In the genomic region with DNA sequence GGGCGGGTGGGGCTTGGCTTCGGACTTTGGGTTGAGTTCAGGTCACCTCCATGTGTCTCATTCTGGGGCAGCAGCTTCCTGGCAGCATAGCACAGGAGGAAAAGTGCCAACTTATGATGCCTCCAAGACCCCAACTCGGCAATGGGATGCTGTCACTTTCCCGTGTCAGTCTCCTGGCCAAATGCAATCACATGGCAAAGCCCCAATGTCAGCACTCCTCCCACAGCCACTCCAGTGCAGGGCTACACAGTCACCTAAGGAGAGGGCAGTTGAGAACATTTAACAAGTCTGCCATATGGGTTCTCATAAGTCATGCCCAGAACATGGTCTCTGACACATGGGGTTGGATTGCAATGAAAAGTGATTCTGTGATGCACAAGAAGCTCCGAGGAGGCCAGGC, we compare ENCODE assay signal across 1 cellular context.
TF ChIP-seq lines count a peak whose summit lies in the region.

No MANE protein-coding gene starts in this region.

TF ChIP-seq in HepG2, 621 proteins besides CTCF, POLR2A, EP300 and RAD21:
- no peak for TF ChIP-seq HMG20A (CRISPR knock-in tag; IDR thresholded peaks at IDR 0.05; ENCODE audit: borderline replicate concordance)
- TF ChIP-seq PHF20 (CRISPR knock-in tag; IDR thresholded peaks at IDR 0.05), result no peak
- no peak for TF ChIP-seq MAFF (IDR thresholded peaks at IDR 0.05; ENCODE audit: low read depth, low read length)
- TF ChIP-seq, protein P1, sequence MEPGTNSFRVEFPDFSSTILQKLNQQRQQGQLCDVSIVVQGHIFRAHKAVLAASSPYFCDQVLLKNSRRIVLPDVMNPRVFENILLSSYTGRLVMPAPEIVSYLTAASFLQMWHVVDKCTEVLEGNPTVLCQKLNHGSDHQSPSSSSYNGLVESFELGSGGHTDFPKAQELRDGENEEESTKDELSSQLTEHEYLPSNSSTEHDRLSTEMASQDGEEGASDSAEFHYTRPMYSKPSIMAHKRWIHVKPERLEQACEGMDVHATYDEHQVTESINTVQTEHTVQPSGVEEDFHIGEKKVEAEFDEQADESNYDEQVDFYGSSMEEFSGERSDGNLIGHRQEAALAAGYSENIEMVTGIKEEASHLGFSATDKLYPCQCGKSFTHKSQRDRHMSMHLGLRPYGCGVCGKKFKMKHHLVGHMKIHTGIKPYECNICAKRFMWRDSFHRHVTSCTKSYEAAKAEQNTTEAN (CRISPR knock-in tag; conservative IDR thresholded peaks at IDR 0.05), result no peak
- no peak for TF ChIP-seq ZNF841 (CRISPR knock-in tag; IDR thresholded peaks at IDR 0.05; ENCODE audit: borderline replicate concordance)
- TF ChIP-seq FOXK1 (CRISPR knock-in tag; IDR thresholded peaks at IDR 0.05; ENCODE audit: borderline replicate concordance, low read depth), result no peak
- no peak for TF ChIP-seq SUZ12 (IDR thresholded peaks at IDR 0.05; ENCODE audit: low read depth, low read length)
- TF ChIP-seq KDM4B (CRISPR knock-in tag; IDR thresholded peaks at IDR 0.05), result no peak
- TF ChIP-seq, protein P2, sequence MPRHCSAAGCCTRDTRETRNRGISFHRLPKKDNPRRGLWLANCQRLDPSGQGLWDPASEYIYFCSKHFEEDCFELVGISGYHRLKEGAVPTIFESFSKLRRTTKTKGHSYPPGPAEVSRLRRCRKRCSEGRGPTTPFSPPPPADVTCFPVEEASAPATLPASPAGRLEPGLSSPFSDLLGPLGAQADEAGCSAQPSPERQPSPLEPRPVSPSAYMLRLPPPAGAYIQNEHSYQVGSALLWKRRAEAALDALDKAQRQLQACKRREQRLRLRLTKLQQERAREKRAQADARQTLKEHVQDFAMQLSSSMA (CRISPR knock-in tag; IDR thresholded peaks at IDR 0.05), result no peak
- no peak for TF ChIP-seq ZBTB7B (CRISPR knock-in tag; IDR thresholded peaks at IDR 0.05)
- TF ChIP-seq ZNF564 (CRISPR knock-in tag; IDR thresholded peaks at IDR 0.05), result no peak
